10 cellular contexts compared by ENCODE assay signal in the genomic region with DNA sequence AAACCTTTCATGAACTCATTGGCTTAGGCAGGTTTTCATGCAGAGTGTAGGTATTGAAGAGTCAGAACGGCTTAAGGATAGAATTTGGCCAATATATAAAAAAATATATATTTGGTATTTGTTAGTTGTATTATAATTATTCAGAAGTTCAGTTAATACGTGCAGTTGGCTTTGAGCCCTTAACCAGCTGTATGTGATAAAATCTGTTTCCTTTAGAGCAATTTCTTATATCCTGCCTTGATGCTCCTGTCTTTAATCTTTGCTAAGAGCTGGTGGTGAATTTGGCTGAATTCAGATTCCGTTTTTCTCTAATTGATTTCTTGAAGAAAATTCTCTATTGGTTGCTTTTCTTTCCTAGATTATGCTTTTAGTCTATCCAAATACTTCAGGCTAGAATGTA.
A peak's percentile ranks its signal among the peaks of the same experiment; 100 is the strongest.
DNase-seq lines count a peak whose midpoint lies in the region; ATAC-seq and TF ChIP-seq lines count a peak whose summit lies in the region.
"Had no signal": no experiment of that assay in that cellular context is flagged by ENCODE, and none has a peak within 500 bp of the region (broad histone marks: within the 10 kb centered on the region; RNA-seq: fewer than 3 reads in every experiment).

No MANE protein-coding gene starts in this region.

- H3K4me3 ChIP-seq in RWPE2 (ENCODE audit: severe bottlenecking), result no peak overlapping the region
- peak overlapping the region; percentile 94 for H3K4me3 ChIP-seq in retinal pigment epithelial cell (ENCODE audit: low read length)

- intact Hi-C loops in dendritic cell treated with granulocyte-macrophage colony-stimulating factor and Interleukin-4, amounts not matched to agents 40 ng/mL and 50 ng/mL, for 4 days (cut with micrococcal nuclease), result loop anchor here (10.0 kb wide), 1 partner anchor 851 kb away; no protein-coding TSS in a partner anchor

- peaks cover 56% of the 10 kb centered on the region for H3K36me3 Mint-ChIP-seq in dendritic cell treated with granulocyte-macrophage colony-stimulating factor and Interleukin-4, amounts not matched to agents 40 ng/mL and 50 ng/mL, for 4 days (ENCODE audit: low read depth)
- H3K36me3 Mint-ChIP-seq in nephron progenitor cell (ENCODE audit: low read depth), result no peaks in the 10 kb centered on the region
- H3K36me3 Mint-ChIP-seq in stimulated activated naive B cell treated with anti-CD40 and anti-IgM and Interleukin-4, amounts not matched to agents 10 μg/mL and 1 μg/mL and 100 μg/mL, for 72 hours, result no peaks in the 10 kb centered on the region

- no peak for TF ChIP-seq CTCF in RWPE2 (IDR thresholded peaks at IDR 0.05; ENCODE audit: poor library complexity, severe bottlenecking)
- TF ChIP-seq CTCF in retinal pigment epithelial cell (conservative IDR thresholded peaks at IDR 0.05; ENCODE audit: low read depth, low read length), result no peak
- no peak for TF ChIP-seq CTCF in nephron progenitor cell (IDR thresholded peaks at IDR 0.05)

- peak overlapping the region; percentile 96 for H3K27ac ChIP-seq in RWPE2 (ENCODE audit: poor library complexity, severe bottlenecking)

- H3K9me3 ChIP-seq in RWPE2 (ENCODE audit: severe bottlenecking), result no peaks in the 10 kb centered on the region

- H3K27me3 Mint-ChIP-seq in dendritic cell treated with granulocyte-macrophage colony-stimulating factor and Interleukin-4, amounts not matched to agents 40 ng/mL and 50 ng/mL, for 4 days, result no peaks in the 10 kb centered on the region
- H3K27me3 Mint-ChIP-seq in nephron progenitor cell (ENCODE audit: low read depth, poor library complexity), result no peaks in the 10 kb centered on the region
- peaks cover 4 to 6% of the 10 kb centered on the region in 2 donors for H3K27me3 Mint-ChIP-seq in stimulated activated naive B cell treated with anti-CD40 and anti-IgM and Interleukin-4, amounts not matched to agents 10 μg/mL and 1 μg/mL and 100 μg/mL, for 72 hours

- no peak for ATAC-seq in RWPE2 (ENCODE audit: low read depth)
- no peak for ATAC-seq in stimulated activated naive B cell treated with anti-CD40 and anti-IgM and Interleukin-4, amounts not matched to agents 10 μg/mL and 1 μg/mL and 100 μg/mL, for 72 hours (replicated peaks)

- H3K4me1 Mint-ChIP-seq in dendritic cell treated with granulocyte-macrophage colony-stimulating factor and Interleukin-4, amounts not matched to agents 40 ng/mL and 50 ng/mL, for 4 days (ENCODE audit: low read depth), result peaks cover 40% of the 10 kb centered on the region
- H3K4me1 Mint-ChIP-seq in nephron progenitor cell, result peaks cover 35% of the 10 kb centered on the region
- H3K4me1 Mint-ChIP-seq in stimulated activated naive B cell treated with anti-CD40 and anti-IgM and Interleukin-4, amounts not matched to agents 10 μg/mL and 1 μg/mL and 100 μg/mL, for 72 hours, result peaks cover 2 to 12% of the 10 kb centered on the region in 2 donors

- no peaks in the 10 kb centered on the region for H3K9me3 Mint-ChIP-seq in dendritic cell treated with granulocyte-macrophage colony-stimulating factor and Interleukin-4, amounts not matched to agents 40 ng/mL and 50 ng/mL, for 4 days
- H3K9me3 Mint-ChIP-seq in nephron progenitor cell, result no peaks in the 10 kb centered on the region
- H3K9me3 Mint-ChIP-seq in stimulated activated naive B cell treated with anti-CD40 and anti-IgM and Interleukin-4, amounts not matched to agents 10 μg/mL and 1 μg/mL and 100 μg/mL, for 72 hours, result no peaks in the 10 kb centered on the region

- DNase-seq in EH (ENCODE audit: low read depth) (peak; percentile 23), RWPE2 (ENCODE audit: low spot score) (no peak), retinal pigment epithelial cell (ENCODE audit: low read depth) (no peak), nephron progenitor cell (no peak), NCI-H187 treated with DMSO at 0.1 percent for 48 hours (lab: John Stamatoyannopoulos, UW) (no peak)
- DNase-seq in stimulated activated naive B cell treated with anti-CD40 and anti-IgM and Interleukin-4, amounts not matched to agents 10 μg/mL and 1 μg/mL and 100 μg/mL, for 72 hours, result no peak
- DNase-seq: erythroblast, NCI-H2227 treated with DMSO at 0.1 percent for 48 hours, substantia nigra had no signal

- H3K36me3 ChIP-seq in RWPE2 (ENCODE audit: low read depth), result peaks cover 81% of the 10 kb centered on the region

- no peak overlapping the region for H3K27ac Mint-ChIP-seq in dendritic cell treated with granulocyte-macrophage colony-stimulating factor and Interleukin-4, amounts not matched to agents 40 ng/mL and 50 ng/mL, for 4 days
- H3K27ac Mint-ChIP-seq in nephron progenitor cell, result no peak overlapping the region
- no peak overlapping the region for H3K27ac Mint-ChIP-seq in stimulated activated naive B cell treated with anti-CD40 and anti-IgM and Interleukin-4, amounts not matched to agents 10 μg/mL and 1 μg/mL and 100 μg/mL, for 72 hours

- peaks cover 42% of the 10 kb centered on the region for H3K4me1 ChIP-seq in RWPE2 (ENCODE audit: insufficient read depth, poor library complexity, severe bottlenecking)

- peak overlapping the region; percentile 37 for H3K4me3 Mint-ChIP-seq in dendritic cell treated with granulocyte-macrophage colony-stimulating factor and Interleukin-4, amounts not matched to agents 40 ng/mL and 50 ng/mL, for 4 days
- H3K4me3 Mint-ChIP-seq in nephron progenitor cell, result no peak overlapping the region
- H3K4me3 Mint-ChIP-seq in stimulated activated naive B cell treated with anti-CD40 and anti-IgM and Interleukin-4, amounts not matched to agents 10 μg/mL and 1 μg/mL and 100 μg/mL, for 72 hours, result no peak overlapping the region

- no peaks in the 10 kb centered on the region for H3K27me3 ChIP-seq in RWPE2 (ENCODE audit: insufficient read depth, poor library complexity, severe bottlenecking)
